In genomic region chr21:41186763-41187536, GRCh38 we compare ENCODE assay signal across 20 cellular contexts. TPM values are rescaled to one million over a fixed set of nuclear protein-coding genes. Genes with fewer than 3 reads are reported as not detected.
DNase-seq lines count a peak whose midpoint lies in the region; ATAC-seq and TF ChIP-seq lines count a peak whose summit lies in the region.
"Had no signal": no experiment of that assay in that cellular context is flagged by ENCODE, and none has a peak within 500 bp of the region (broad histone marks: within the 10 kb centered on the region; RNA-seq: fewer than 3 reads in every experiment).

No MANE protein-coding gene starts in this region.

- H3K4me3 Mint-ChIP-seq in stimulated activated memory B cell treated with anti-CD40 and anti-IgM and Interleukin-4, amounts not matched to agents 10 μg/mL and 1 μg/mL and 100 μg/mL, for 72 hours, result no peak overlapping the region
- H3K4me3 Mint-ChIP-seq: activated CD8-positive, alpha-beta T cell treated with anti-CD3 and anti-CD28 coated beads, Interleukin-2, amount 10 ng/mL, durations not matched to agents 7 days and 5 days; CD4-positive, CD25-positive, alpha-beta regulatory T cell; mesothelial cell of epicardium had no signal

- ATAC-seq in stimulated activated memory B cell treated with anti-CD40 and anti-IgM and Interleukin-4, amounts not matched to agents 10 μg/mL and 1 μg/mL and 100 μg/mL, for 72 hours, result no peak
- ATAC-seq in GM18867 (IDR thresholded peaks at IDR 0.05; ENCODE audit: unreplicated experiment), result no peak
- no peak for ATAC-seq in GM21423 (IDR thresholded peaks at IDR 0.05; ENCODE audit: unreplicated experiment)
- ATAC-seq: activated CD8-positive, alpha-beta T cell treated with anti-CD3 and anti-CD28 coated beads, Interleukin-2, amount 10 ng/mL, durations not matched to agents 7 days and 5 days; upper lobe of right lung had no signal

- H2AFZ ChIP-seq in MM.1S (ENCODE audit: low read length), result no peak overlapping the region

- no peaks in the 10 kb centered on the region for H3F3A ChIP-seq in MM.1S (ENCODE audit: insufficient read depth, low read length)

- H3K27me3 Mint-ChIP-seq in stimulated activated memory B cell treated with anti-CD40 and anti-IgM and Interleukin-4, amounts not matched to agents 10 μg/mL and 1 μg/mL and 100 μg/mL, for 72 hours, result no peaks in the 10 kb centered on the region

- H3K4me1 Mint-ChIP-seq in stimulated activated memory B cell treated with anti-CD40 and anti-IgM and Interleukin-4, amounts not matched to agents 10 μg/mL and 1 μg/mL and 100 μg/mL, for 72 hours, result peaks cover 59% of the 10 kb centered on the region
- H3K4me1 Mint-ChIP-seq: CD4-positive, CD25-positive, alpha-beta regulatory T cell; mesothelial cell of epicardium had no signal

- H3K27me3 ChIP-seq in esophagus (ENCODE audit: control insufficient read depth in 1 of 2, insufficient read depth in 2 of 2, low read length in 2 of 2), result no peaks in the 10 kb centered on the region
- H3K27me3 ChIP-seq in MM.1S (replicated peaks; ENCODE audit: insufficient read depth, low read length), result no peaks in the 10 kb centered on the region
- H3K27me3 ChIP-seq: heart left ventricle, stomach, upper lobe of right lung had no signal

- no peak for TF ChIP-seq CTCF in MM.1S (IDR thresholded peaks at IDR 0.05; ENCODE audit: low read length)

- no peak overlapping the region for H3K9ac ChIP-seq in MM.1S (ENCODE audit: low read length)

- H3K4me3 ChIP-seq in esophagus (ENCODE audit: low read depth in 1 of 2, low read length in 2 of 2) (no peak overlapping the region), MM.1S (ENCODE audit: low read length) (no peak overlapping the region)
- H3K4me3 ChIP-seq: heart left ventricle, stomach, upper lobe of right lung had no signal

- H3K27ac ChIP-seq in esophagus (ENCODE audit: low read depth in 2 of 2, low read length in 1 of 2), result peak overlapping the region; percentile 17 to 50
- H3K27ac ChIP-seq in MM.1S (ENCODE audit: low read length), result no peak overlapping the region
- H3K27ac ChIP-seq: heart left ventricle, upper lobe of right lung had no signal

- H3K36me3 ChIP-seq in esophagus (ENCODE audit: control insufficient read depth in 2 of 2, insufficient read depth in 2 of 2, low read length in 1 of 2) (no peaks in the 10 kb centered on the region), MM.1S (replicated peaks; ENCODE audit: insufficient read depth, low read length) (no peaks in the 10 kb centered on the region)
- H3K36me3 ChIP-seq: heart left ventricle, stomach, upper lobe of right lung had no signal

- H4K20me1 ChIP-seq in MM.1S (ENCODE audit: insufficient read depth, low read length), result no peaks in the 10 kb centered on the region

- no peaks in the 10 kb centered on the region for H3K79me2 ChIP-seq in MM.1S (ENCODE audit: low read length)

- H3K9me3 ChIP-seq in esophagus (ENCODE audit: control insufficient read depth in 2 of 2, insufficient read depth in 1 of 2, low read depth in 1 of 2, low read length in 1 of 2) (no peaks in the 10 kb centered on the region), MM.1S (replicated peaks; ENCODE audit: insufficient read depth, low read length) (no peaks in the 10 kb centered on the region)

- DNase-seq in SIG-M5 treated with dmso at 0.1 percent for 504 hours (lab: John Stamatoyannopoulos, UW; ENCODE audit: unreplicated experiment) (peak; percentile 35), SIG-M5 (lab: John Stamatoyannopoulos, UW) (no peak), NCI-H345 treated with DMSO at 0.1 percent for 48 hours (lab: John Stamatoyannopoulos, UW; ENCODE audit: unreplicated experiment) (peak; percentile 82), MM.1S (no peak)
- DNase-seq: ACHN; activated CD8-positive, alpha-beta T cell treated with anti-CD3 and anti-CD28 coated beads, Interleukin-2, amount 10 ng/mL, durations not matched to agents 7 days and 5 days; CD4-positive, CD25-positive, alpha-beta regulatory T cell; effector CD8-positive, alpha-beta T cell; heart left ventricle; kidney glomerular epithelial cell; NCI-H2029 treated with DMSO at 0.1 percent for 48 hours; NK-92 treated with Interleukin-12 subunit alpha and Interleukin-12 subunit beta, amount 100 ng/mL, for 24 hours; RPMI8226; stomach; upper lobe of right lung had no signal

- H3K4me1 ChIP-seq in esophagus (ENCODE audit: control insufficient read depth in 2 of 2, insufficient read depth in 2 of 2, low read length in 1 of 2) (peaks cover 7 to 14% of the 10 kb centered on the region in 2 donors), MM.1S (ENCODE audit: low read length) (no peaks in the 10 kb centered on the region)
- H3K4me1 ChIP-seq: upper lobe of right lung had no signal

- peak overlapping the region; percentile 45 for H3K27ac Mint-ChIP-seq in stimulated activated memory B cell treated with anti-CD40 and anti-IgM and Interleukin-4, amounts not matched to agents 10 μg/mL and 1 μg/mL and 100 μg/mL, for 72 hours
- H3K27ac Mint-ChIP-seq: activated CD8-positive, alpha-beta T cell treated with anti-CD3 and anti-CD28 coated beads, Interleukin-2, amount 10 ng/mL, durations not matched to agents 7 days and 5 days; CD4-positive, CD25-positive, alpha-beta regulatory T cell; mesothelial cell of epicardium had no signal

- H3K9me3 Mint-ChIP-seq in stimulated activated memory B cell treated with anti-CD40 and anti-IgM and Interleukin-4, amounts not matched to agents 10 μg/mL and 1 μg/mL and 100 μg/mL, for 72 hours, result peaks cover 11% of the 10 kb centered on the region

- no peak overlapping the region for H3K4me2 ChIP-seq in MM.1S (ENCODE audit: low read depth, low read length)

- WGBS in esophagus, 2 donors, result 67 to 68% methylated on average over 9 of the region's 9 CpGs

- no peaks in the 10 kb centered on the region for H3K9me2 ChIP-seq in MM.1S (replicated peaks; ENCODE audit: insufficient read depth, low read length)

- peaks cover 19% of the 10 kb centered on the region for H3K36me3 Mint-ChIP-seq in stimulated activated memory B cell treated with anti-CD40 and anti-IgM and Interleukin-4, amounts not matched to agents 10 μg/mL and 1 μg/mL and 100 μg/mL, for 72 hours
- H3K36me3 Mint-ChIP-seq: CD4-positive, CD25-positive, alpha-beta regulatory T cell had no signal

RNA-seq across cellular contexts. Expression of gene BACE2, which starts 19.0 kb away (rescaled TPM):
- polyA plus RNA-seq in esophagus, result 10 to 100 TPM; 20.4 to 23.2 TPM

Comparison
In these comparisons a context has a peak if more than half of its experiments do, and no peak if none do; other contexts are left out.
1. DNase-seq: peak in SIG-M5 treated with dmso at 0.1 percent for 504 hours (single experiment) and NCI-H345 treated with DMSO at 0.1 percent for 48 hours (single experiment); none in SIG-M5 (single experiment) and MM.1S (single experiment).